In the genomic region with DNA sequence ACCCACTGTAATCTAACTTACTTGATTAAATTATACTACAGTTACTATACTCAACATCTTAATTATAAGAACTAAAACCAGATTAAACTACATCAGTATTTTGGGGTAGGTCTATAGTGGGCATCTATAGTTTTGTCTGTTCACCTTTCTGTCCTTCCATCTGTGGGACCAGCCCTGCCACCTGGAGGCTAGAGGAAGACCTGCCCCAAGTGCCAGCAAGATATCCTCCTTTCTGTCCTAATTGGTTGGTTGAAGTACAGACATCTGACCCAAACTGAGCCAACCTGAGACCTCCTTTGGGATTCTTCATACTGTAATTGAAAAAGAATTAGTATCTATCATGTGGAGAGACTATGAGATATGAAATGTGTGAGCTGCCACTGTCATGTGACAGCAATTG, we compare ENCODE assay signal across 11 cellular contexts.
DNase-seq lines count a peak whose midpoint lies in the region; ATAC-seq, FAIRE-seq and TF ChIP-seq lines count a peak whose summit lies in the region.
"Had no signal": no experiment of that assay in that cellular context is flagged by ENCODE, and none has a peak within 500 bp of the region (broad histone marks: within the 10 kb centered on the region; RNA-seq: fewer than 3 reads in every experiment).

No MANE protein-coding gene starts in this region.

- ATAC-seq in GM23338 (peak; percentile 80), PC-3 (peak; percentile 48; the same call in 1 of the 2 replicates), HG03521 (IDR thresholded peaks at IDR 0.05; ENCODE audit: unreplicated experiment) (no peak)
- no peak for ATAC-seq in activated naive CD8-positive, alpha-beta T cell treated with anti-CD3 and anti-CD28 coated beads, Interleukin-2, amount 50 U/mL, for 24 hours

- CTCF ChIA-PET in PC-3 (lab: Charles Lee) = no interaction called here
- CTCF ChIA-PET in CD4-positive, alpha-beta memory T cell (lab: Charles Lee; ENCODE audit: partially characterized antibody) = no interaction called here

- no peaks in the 10 kb centered on the region; the same call in 1 of the 2 replicates for H3K4me1 ChIP-seq in GM23338 (ENCODE audit: insufficient read depth)
- H3K4me1 ChIP-seq in PC-3 (ENCODE audit: insufficient read depth, low read length) = no peaks in the 10 kb centered on the region
- H3K4me1 ChIP-seq in CD4-positive, alpha-beta memory T cell (ENCODE audit: insufficient read depth, low read length) = no peaks in the 10 kb centered on the region
- H3K4me1 ChIP-seq: spleen had no signal

- no peaks in the 10 kb centered on the region for H3K9me3 ChIP-seq in PC-3 (ENCODE audit: low read length)
- no peaks in the 10 kb centered on the region for H3K9me3 ChIP-seq in CD4-positive, alpha-beta memory T cell (ENCODE audit: control insufficient read depth in 1 of 2, low read length in 2 of 2)
- H3K9me3 ChIP-seq: spleen had no signal

- H3K4me2 ChIP-seq in GM23338 = no peak overlapping the region
- H3K4me2 ChIP-seq in PC-3 (ENCODE audit: low read length) = no peak overlapping the region

- no peak overlapping the region for H3K4me3 ChIP-seq in GM23338
- H3K4me3 ChIP-seq in PC-3 (ENCODE audit: low read length) = no peak overlapping the region
- no peak overlapping the region for H3K4me3 ChIP-seq in CD4-positive, alpha-beta memory T cell (ENCODE audit: low read length in 2 of 2)
- H3K4me3 ChIP-seq: spleen had no signal

- no peaks in the 10 kb centered on the region for H3K36me3 Mint-ChIP-seq in GM23338 (ENCODE audit: low read depth)
- no peaks in the 10 kb centered on the region for H3K36me3 Mint-ChIP-seq in activated naive CD8-positive, alpha-beta T cell treated with anti-CD3 and anti-CD28 coated beads, Interleukin-2, amount 50 U/mL, for 24 hours (ENCODE audit: low read depth)
- H3K36me3 Mint-ChIP-seq in CD4-positive, alpha-beta memory T cell = no peaks in the 10 kb centered on the region

- no peaks in the 10 kb centered on the region; the same call in 2 of the 3 replicates for H3K4me1 Mint-ChIP-seq in GM23338
- no peaks in the 10 kb centered on the region for H3K4me1 Mint-ChIP-seq in activated naive CD8-positive, alpha-beta T cell treated with anti-CD3 and anti-CD28 coated beads, Interleukin-2, amount 50 U/mL, for 24 hours
- peaks cover 0 to 2% (median 0%) of the 10 kb centered on the region in 4 donors for H3K4me1 Mint-ChIP-seq in CD4-positive, alpha-beta memory T cell

- H3K9ac ChIP-seq in PC-3 (ENCODE audit: low read length) = no peak overlapping the region

- H3K27me3 Mint-ChIP-seq in GM23338 (ENCODE audit: insufficient read depth, low read depth, poor library complexity) = no peaks in the 10 kb centered on the region
- no peaks in the 10 kb centered on the region for H3K27me3 Mint-ChIP-seq in activated naive CD8-positive, alpha-beta T cell treated with anti-CD3 and anti-CD28 coated beads, Interleukin-2, amount 50 U/mL, for 24 hours
- H3K27me3 Mint-ChIP-seq in CD4-positive, alpha-beta memory T cell = no peaks in the 10 kb centered on the region

- POLR2A ChIA-PET in PC-3 (lab: Charles Lee; ENCODE audit: unreplicated experiment) = no interaction called here
- POLR2A ChIA-PET in CD4-positive, alpha-beta memory T cell (lab: Charles Lee; ENCODE audit: partially characterized antibody) = no interaction called here

- BruUV-seq in PC-3 (replicated peaks; lab: Mats Ljungman, UMichigan) = no TSS peak

- no peak for DNase-seq in GM10266 (ENCODE audit: extremely low spot score)
- DNase-seq in GM23338 (ENCODE audit: low spot score) = peak; percentile 58
- peak; percentile 42 for DNase-seq in PC-3
- DNase-seq in islet precursor cell = peak; percentile 57
- DNase-seq in activated naive CD8-positive, alpha-beta T cell treated with anti-CD3 and anti-CD28 coated beads, Interleukin-2, amount 50 U/mL, for 24 hours = no peak
- DNase-seq in CD4-positive, alpha-beta memory T cell = no peak
- DNase-seq in GM19239 (ENCODE audit: insufficient read length, low spot score) = no peak
- DNase-seq: activated CD4-positive, CD25-positive, alpha-beta regulatory T cell treated with anti-CD3 and anti-CD28 coated beads, Interleukin-2, amount 50 U/mL, for 72 hours; spleen had no signal

- H3K9me2 ChIP-seq in GM23338 (ENCODE audit: insufficient read depth) (0 out of 2 replicates have a peak, but pooled peaks cover 5% of the 10 kb centered on the region), PC-3 (replicated peaks; ENCODE audit: low read length) (no peaks in the 10 kb centered on the region)

- H3K27ac Mint-ChIP-seq in GM23338 = no peak overlapping the region
- no peak overlapping the region for H3K27ac Mint-ChIP-seq in activated naive CD8-positive, alpha-beta T cell treated with anti-CD3 and anti-CD28 coated beads, Interleukin-2, amount 50 U/mL, for 24 hours
- H3K27ac Mint-ChIP-seq in CD4-positive, alpha-beta memory T cell = no peak overlapping the region

- no peaks in the 10 kb centered on the region for H3K9me3 Mint-ChIP-seq in GM23338
- H3K9me3 Mint-ChIP-seq in activated naive CD8-positive, alpha-beta T cell treated with anti-CD3 and anti-CD28 coated beads, Interleukin-2, amount 50 U/mL, for 24 hours = no peaks in the 10 kb centered on the region
- peaks cover 0 to 2% (median 0%) of the 10 kb centered on the region in 8 donors for H3K9me3 Mint-ChIP-seq in CD4-positive, alpha-beta memory T cell

- H2AFZ ChIP-seq in GM23338 (no peak overlapping the region), PC-3 (ENCODE audit: low read length) (no peak overlapping the region)

- H3F3A ChIP-seq in GM23338 (replicated peaks; ENCODE audit: low read depth) (no peaks in the 10 kb centered on the region), PC-3 (ENCODE audit: low read length, unreplicated experiment) (no peaks in the 10 kb centered on the region)

- no peaks in the 10 kb centered on the region for H3K27me3 ChIP-seq in GM23338 (ENCODE audit: insufficient read depth)
- no peaks in the 10 kb centered on the region for H3K27me3 ChIP-seq in PC-3 (ENCODE audit: low read length)
- H3K27me3 ChIP-seq in CD4-positive, alpha-beta memory T cell (ENCODE audit: insufficient read depth, low read length) = no peaks in the 10 kb centered on the region
- H3K27me3 ChIP-seq: spleen had no signal

- H4K20me1 ChIP-seq in GM23338 (replicated peaks; ENCODE audit: insufficient read depth) (no peaks in the 10 kb centered on the region), PC-3 (ENCODE audit: low read length) (no peaks in the 10 kb centered on the region)

- FAIRE-seq in GM19239 (lab: Jason Lieb, UNC) = no peak

- H3K27ac ChIP-seq in GM23338 (ENCODE audit: low read depth) = no peak overlapping the region
- H3K27ac ChIP-seq in PC-3 (ENCODE audit: low read length) = no peak overlapping the region
- no peak overlapping the region for H3K27ac ChIP-seq in CD4-positive, alpha-beta memory T cell (ENCODE audit: low read depth, low read length)
- H3K27ac ChIP-seq: epithelial cell of prostate, spleen had no signal

- no peak overlapping the region for H3K4me3 Mint-ChIP-seq in GM23338
- H3K4me3 Mint-ChIP-seq in activated naive CD8-positive, alpha-beta T cell treated with anti-CD3 and anti-CD28 coated beads, Interleukin-2, amount 50 U/mL, for 24 hours = no peak overlapping the region
- H3K4me3 Mint-ChIP-seq in CD4-positive, alpha-beta memory T cell = no peak overlapping the region

- intact Hi-C loops in PC-3 (cut with micrococcal nuclease) = no loop called here
- intact Hi-C loops in CD4-positive, alpha-beta memory T cell (cut with micrococcal nuclease) = no loop called here

- H3K36me3 ChIP-seq in GM23338 (ENCODE audit: insufficient read depth) (no peaks in the 10 kb centered on the region), PC-3 (ENCODE audit: low read depth, low read length) (no peaks in the 10 kb centered on the region)
- H3K36me3 ChIP-seq in CD4-positive, alpha-beta memory T cell (ENCODE audit: insufficient read depth, low read length) = no peaks in the 10 kb centered on the region
- H3K36me3 ChIP-seq: spleen had no signal

- TF ChIP-seq CTCF in GM10266 (IDR thresholded peaks at IDR 0.05; ENCODE audit: control insufficient read depth, insufficient read depth, low read depth, missing control alignments) (peak; percentile 18), GM23338 (conservative IDR thresholded peaks at IDR 0.05; ENCODE audit: low read depth in 2 of 2) (peak; percentile 58 to 78), PC-3 (conservative IDR thresholded peaks at IDR 0.05; ENCODE audit: low read depth, low read length) (peak; percentile 64)

- H3K79me2 ChIP-seq in GM23338 (replicated peaks; ENCODE audit: insufficient read depth) = no peaks in the 10 kb centered on the region
- H3K79me2 ChIP-seq in PC-3 (ENCODE audit: low read length) = no peaks in the 10 kb centered on the region

TF ChIP-seq in GM23338, 12 proteins besides CTCF, POLR2A, EP300 and RAD21 (continues in another document):
- TF ChIP-seq POLR2AphosphoS5 (IDR thresholded peaks at IDR 0.05; ENCODE audit: low read depth) = no peak
- no peak for TF ChIP-seq CREB1 (CRISPR knock-in tag; IDR thresholded peaks at IDR 0.05; ENCODE audit: low read depth)
- TF ChIP-seq EZH2phosphoT487 (IDR thresholded peaks at IDR 0.05; ENCODE audit: unreplicated experiment) = no peak
- no peak for TF ChIP-seq EZH2 (IDR thresholded peaks at IDR 0.05; ENCODE audit: low read depth, unreplicated experiment)
- no peak for TF ChIP-seq ZNF114 (CRISPR knock-in tag; IDR thresholded peaks at IDR 0.05)
- TF ChIP-seq ZNF331 (CRISPR knock-in tag; IDR thresholded peaks at IDR 0.05; ENCODE audit: low read depth) = no peak
- TF ChIP-seq NANOG (IDR thresholded peaks at IDR 0.05; ENCODE audit: borderline replicate concordance) = no peak

Comparison
In these comparisons a context has a peak if more than half of its experiments do, and no peak if none do; other contexts are left out.
1. DNase-seq: peak in GM23338 (single experiment), PC-3 (single experiment) and islet precursor cell (single experiment); none in GM10266 (single experiment), activated naive CD8-positive, alpha-beta T cell treated with anti-CD3 and anti-CD28 coated beads, Interleukin-2, amount 50 U/mL, for 24 hours (single experiment), CD4-positive, alpha-beta memory T cell (0 of 5) and GM19239 (single experiment).
2. CTCF ChIP-seq: peak in every context shown above with its lines; median percentile 68 in GM23338; 64 in PC-3; 18 in GM10266.
3. ATAC-seq: peak in GM23338 (single experiment) and PC-3 (single experiment); none in activated naive CD8-positive, alpha-beta T cell treated with anti-CD3 and anti-CD28 coated beads, Interleukin-2, amount 50 U/mL, for 24 hours (single experiment) and HG03521 (single experiment).